Comparison of ENCODE assay signal across 17 cellular contexts in genomic region chr7:128836729-128837348, GRCh38. TPM values are rescaled to one million over a fixed set of nuclear protein-coding genes. Genes with fewer than 3 reads are reported as not detected.
DNase-seq lines count a peak whose midpoint lies in the region; ATAC-seq and TF ChIP-seq lines count a peak whose summit lies in the region.
"Had no signal": no experiment of that assay in that cellular context is flagged by ENCODE, and none has a peak within 500 bp of the region (broad histone marks: within the 10 kb centered on the region; RNA-seq: fewer than 3 reads in every experiment).

No MANE protein-coding gene starts in this region.

- peak overlapping the region; percentile 13 for H3K4me3 ChIP-seq in adipocyte (ENCODE audit: low read length)
- no peak overlapping the region for H3K4me3 ChIP-seq in fibroblast of lung (replicated peaks in 1 of 4; ENCODE audit: control extremely low read depth in 1 of 4, insufficient read depth in 1 of 4, low read depth in 3 of 4, low read length in 4 of 4)
- no peak overlapping the region for H3K4me3 ChIP-seq in thoracic aorta
- H3K4me3 ChIP-seq in prostate gland: no peak overlapping the region
- no peak overlapping the region for H3K4me3 ChIP-seq in GM23338
- H3K4me3 ChIP-seq: BLaER1 treated with 17β-estradiol and CSF1 and Interleukin-3, amounts not matched to agents 10 nM and 100 nM; body of pancreas; mucosa of descending colon had no signal

- WGBS in prostate gland: 90% methylated on average over 14 of the region's 14 CpGs

- peaks cover 2% of the 10 kb centered on the region for H3K27me3 Mint-ChIP-seq in nephron progenitor cell (ENCODE audit: low read depth, poor library complexity)
- peaks cover 20% of the 10 kb centered on the region for H3K27me3 Mint-ChIP-seq in GM23338 (ENCODE audit: insufficient read depth, low read depth, poor library complexity)

- H3K36me3 ChIP-seq in adipocyte (ENCODE audit: control insufficient read depth, insufficient read depth, low read length, severe bottlenecking) (peaks cover 63% of the 10 kb centered on the region), fibroblast of lung (ENCODE audit: control insufficient read depth, insufficient read depth, low read length) (peaks cover 59% of the 10 kb centered on the region), thoracic aorta (peaks cover 43% of the 10 kb centered on the region), prostate gland (no peaks in the 10 kb centered on the region), GM23338 (ENCODE audit: insufficient read depth) (no peaks in the 10 kb centered on the region)
- H3K36me3 ChIP-seq: BLaER1 treated with 17β-estradiol and CSF1 and Interleukin-3, amounts not matched to agents 10 nM and 100 nM had no signal

- H3K4me3 Mint-ChIP-seq in nephron progenitor cell (no peak overlapping the region), GM23338 (no peak overlapping the region)
- H3K4me3 Mint-ChIP-seq: immature natural killer cell had no signal

- H3K4me1 Mint-ChIP-seq in nephron progenitor cell (peaks cover 34% of the 10 kb centered on the region), GM23338 (peaks cover 18% of the 10 kb centered on the region)
- H3K4me1 Mint-ChIP-seq: immature natural killer cell had no signal

- no peaks in the 10 kb centered on the region for H4K20me1 ChIP-seq in fibroblast of lung (ENCODE audit: control insufficient read depth, extremely low read depth, insufficient read depth, low read length)
- no peaks in the 10 kb centered on the region for H4K20me1 ChIP-seq in GM23338 (replicated peaks; ENCODE audit: insufficient read depth)

- peak overlapping the region; percentile 32 for H3K27ac Mint-ChIP-seq in nephron progenitor cell
- no peak overlapping the region for H3K27ac Mint-ChIP-seq in GM23338
- H3K27ac Mint-ChIP-seq: immature natural killer cell had no signal

- peaks cover 43% of the 10 kb centered on the region for H3K79me2 ChIP-seq in fibroblast of lung (ENCODE audit: control insufficient read depth, insufficient read depth, low read length)
- H3K79me2 ChIP-seq in GM23338 (replicated peaks; ENCODE audit: insufficient read depth): no peaks in the 10 kb centered on the region

- H3K9me3 ChIP-seq in adipocyte (ENCODE audit: control insufficient read depth, low read length) (no peaks in the 10 kb centered on the region), fibroblast of lung (ENCODE audit: control insufficient read depth, insufficient read depth, low read depth, low read length) (no peaks in the 10 kb centered on the region), thoracic aorta (no peaks in the 10 kb centered on the region), prostate gland (no peaks in the 10 kb centered on the region)
- H3K9me3 ChIP-seq: BLaER1 treated with 17β-estradiol and CSF1 and Interleukin-3, amounts not matched to agents 10 nM and 100 nM; body of pancreas; mucosa of descending colon had no signal

- H3K27me3 ChIP-seq in adipocyte (replicated peaks; ENCODE audit: control insufficient read depth, insufficient read depth, low read length) (no peaks in the 10 kb centered on the region), fibroblast of lung (ENCODE audit: control insufficient read depth, insufficient read depth, low read length) (no peaks in the 10 kb centered on the region), thoracic aorta (replicated peaks; ENCODE audit: insufficient read depth) (no peaks in the 10 kb centered on the region), prostate gland (replicated peaks; ENCODE audit: insufficient read depth) (no peaks in the 10 kb centered on the region), GM23338 (ENCODE audit: insufficient read depth) (peaks cover 3% of the 10 kb centered on the region)
- H3K27me3 ChIP-seq: body of pancreas had no signal

- peaks cover 6% of the 10 kb centered on the region for H3K36me3 Mint-ChIP-seq in nephron progenitor cell (ENCODE audit: low read depth)
- H3K36me3 Mint-ChIP-seq in GM23338 (ENCODE audit: low read depth): no peaks in the 10 kb centered on the region
- H3K36me3 Mint-ChIP-seq: immature natural killer cell had no signal

- no peak for TF ChIP-seq POLR2A in prostate gland (IDR thresholded peaks at IDR 0.05)

- H3K9ac ChIP-seq in adipocyte (ENCODE audit: low read length) (peak overlapping the region; percentile 59), fibroblast of lung (ENCODE audit: insufficient read depth, low read length) (no peak overlapping the region)
- H3K9ac ChIP-seq: BLaER1 treated with 17β-estradiol and CSF1 and Interleukin-3, amounts not matched to agents 10 nM and 100 nM had no signal

- H2AFZ ChIP-seq in fibroblast of lung (ENCODE audit: low read length) (no peak overlapping the region), GM23338 (no peak overlapping the region)

- no peak overlapping the region for H3K4me2 ChIP-seq in fibroblast of lung (ENCODE audit: extremely low read depth, insufficient read depth, low read length)
- H3K4me2 ChIP-seq in GM23338: no peak overlapping the region
- H3K4me2 ChIP-seq: BLaER1 treated with 17β-estradiol and CSF1 and Interleukin-3, amounts not matched to agents 10 nM and 100 nM had no signal

- no peak for ATAC-seq in thoracic aorta (ENCODE audit: insufficient number of reproducible peaks, low FRiP score, low read depth)
- ATAC-seq in GM21786 (IDR thresholded peaks at IDR 0.05; ENCODE audit: unreplicated experiment): no peak
- no peak for ATAC-seq in GM23338
- ATAC-seq: body of pancreas, mucosa of descending colon had no signal

- H3K4me1 ChIP-seq in adipocyte (ENCODE audit: control insufficient read depth, insufficient read depth, low read length): peaks cover 39% of the 10 kb centered on the region
- H3K4me1 ChIP-seq in fibroblast of lung (ENCODE audit: control insufficient read depth, extremely low read depth, insufficient read depth, low read length): peaks cover 11% of the 10 kb centered on the region
- H3K4me1 ChIP-seq in thoracic aorta (ENCODE audit: control insufficient read depth in 1 of 2, low read depth in 2 of 2): peaks cover 16 to 39% of the 10 kb centered on the region in 2 donors
- no peaks in the 10 kb centered on the region for H3K4me1 ChIP-seq in prostate gland (replicated peaks)
- H3K4me1 ChIP-seq in GM23338 (ENCODE audit: insufficient read depth): peaks cover 21% of the 10 kb centered on the region
- H3K4me1 ChIP-seq: body of pancreas had no signal

- TF ChIP-seq CTCF in fibroblast of lung (conservative IDR thresholded peaks at IDR 0.05 in 1 of 2, IDR thresholded peaks at IDR 0.05 in 1 of 2; ENCODE audit: low read depth in 1 of 2, low read length in 2 of 2) (no peak), nephron progenitor cell (IDR thresholded peaks at IDR 0.05) (no peak), thoracic aorta (IDR thresholded peaks at IDR 0.05) (no peak), prostate gland (IDR thresholded peaks at IDR 0.05) (no peak), GM23338 (conservative IDR thresholded peaks at IDR 0.05; ENCODE audit: low read depth in 2 of 2) (no peak)

- intact Hi-C loops in prostate gland (cut with DNase I): no loop called here

- H3K27ac ChIP-seq in fibroblast of lung (ENCODE audit: insufficient read depth, low read length): peak overlapping the region; percentile 64
- H3K27ac ChIP-seq in thoracic aorta: peak overlapping the region; percentile 78 to 83
- peak overlapping the region in 1 of 2 donors; percentile 19 for H3K27ac ChIP-seq in prostate gland
- H3K27ac ChIP-seq in GM23338 (ENCODE audit: low read depth): no peak overlapping the region
- H3K27ac ChIP-seq: BLaER1 treated with 17β-estradiol and CSF1 and Interleukin-3, amounts not matched to agents 10 nM and 100 nM; body of pancreas had no signal

- H3K9me2 ChIP-seq in GM23338 (ENCODE audit: insufficient read depth): no peaks in the 10 kb centered on the region

- H3F3A ChIP-seq in GM23338 (replicated peaks; ENCODE audit: low read depth): peaks cover 3% of the 10 kb centered on the region

- no peaks in the 10 kb centered on the region for H3K9me3 Mint-ChIP-seq in nephron progenitor cell
- H3K9me3 Mint-ChIP-seq in GM23338: no peaks in the 10 kb centered on the region; the same call in 2 of the 3 replicates
- H3K9me3 Mint-ChIP-seq: immature natural killer cell had no signal

- DNase-seq in adipocyte (ENCODE audit: low read depth) (no peak), fibroblast of lung (ENCODE audit: low read depth in 2 of 2) (no peak), nephron progenitor cell (no peak), thoracic aorta (ENCODE audit: low spot score) (no peak), prostate gland (ENCODE audit: low spot score) (no peak), GM23338 (ENCODE audit: low spot score) (no peak)
- DNase-seq: body of pancreas; effector CD8-positive, alpha-beta T cell; immature natural killer cell; mucosa of descending colon; NCI-H1930; NCI-H526; OCI-M1; retina; stimulated activated CD4-positive, alpha-beta T cell treated with anti-CD3 and anti-CD28 coated beads, Interleukin-4, amount 100 ng/mL, for 24 hours had no signal

TF ChIP-seq in GM23338, 12 proteins besides CTCF, POLR2A, EP300 and RAD21 (continues in another document):
- TF ChIP-seq ZNF331 (CRISPR knock-in tag; IDR thresholded peaks at IDR 0.05; ENCODE audit: low read depth): no peak
- no peak for TF ChIP-seq EZH2phosphoT487 (IDR thresholded peaks at IDR 0.05; ENCODE audit: unreplicated experiment)
- no peak for TF ChIP-seq STAT1 (IDR thresholded peaks at IDR 0.05; ENCODE audit: unreplicated experiment)
- TF ChIP-seq POLR2AphosphoS5 (IDR thresholded peaks at IDR 0.05; ENCODE audit: low read depth): no peak
- no peak for TF ChIP-seq CREB1 (CRISPR knock-in tag; IDR thresholded peaks at IDR 0.05; ENCODE audit: low read depth)

RNA-seq across cellular contexts. Expression of gene FLNC, which starts 6.6 kb away (rescaled TPM):
- total RNA-seq in fibroblast of lung (106 and 191 TPM in 2 replicates), thoracic aorta (100 to 1,000 TPM; 157 to 273 TPM), prostate gland (100 to 1,000 TPM; 104 to 150 TPM)
- polyA plus RNA-seq in fibroblast of lung (29.3 and 55.3 TPM in 2 replicates), GM23338 (2016; fragmentation: Nextera tagmentation; extraction: Ambion mirVana) (0.64 and 0.65 TPM in 2 replicates)
- 118 and 176 TPM in 2 replicates for polyA plus RNA-seq in fibroblast of lung (2012)
- 406 and 608 TPM in 2 replicates for polyA minus RNA-seq in fibroblast of lung (ENCODE audit: low replicate concordance)
- 9.4 and 11.8 TPM in 2 replicates for total RNA-seq in GM23338 (2014; rRNA removed; shearing (Covaris generic))
- polyA plus RNA-seq: immature natural killer cell had no signal

RNA-seq across cellular contexts. Expression of gene ATP6V1F, which starts 25.8 kb away (rescaled TPM):
- total RNA-seq in fibroblast of lung (124 and 128 TPM in 2 replicates), thoracic aorta (10 to 100 TPM; 73.6 to 96.0 TPM), prostate gland (100 to 1,000 TPM; 116 to 118 TPM)
- polyA plus RNA-seq in fibroblast of lung (167 and 243 TPM in 2 replicates), GM23338 (2016; fragmentation: Nextera tagmentation; extraction: Ambion mirVana) (271 and 294 TPM in 2 replicates)
- 265 and 296 TPM in 2 replicates for polyA plus RNA-seq in fibroblast of lung (2012)
- 67.5 and 82.7 TPM in 2 replicates for polyA minus RNA-seq in fibroblast of lung (ENCODE audit: low replicate concordance)
- 60.2 and 66.5 TPM in 2 replicates for total RNA-seq in GM23338 (2014; rRNA removed; shearing (Covaris generic))

RNA-seq across cellular contexts. Expression of gene CCDC136, which starts 45.1 kb away (rescaled TPM):
- total RNA-seq in fibroblast of lung (4.9 and 12.1 TPM in 2 replicates), thoracic aorta (10 to 100 TPM; 29.3 to 34.7 TPM), prostate gland (10 to 100 TPM; 11.7 to 61.2 TPM)
- polyA plus RNA-seq in fibroblast of lung (8.3 and 11.8 TPM in 2 replicates), GM23338 (2016; fragmentation: Nextera tagmentation; extraction: Ambion mirVana) (26.0 and 27.1 TPM in 2 replicates)
- polyA plus RNA-seq in fibroblast of lung (2012): 5.5 and 8.8 TPM in 2 replicates
- 5.8 and 8.0 TPM in 2 replicates for polyA minus RNA-seq in fibroblast of lung (ENCODE audit: low replicate concordance)
- 39.9 and 55.7 TPM in 2 replicates for total RNA-seq in GM23338 (2014; rRNA removed; shearing (Covaris generic))
